Comparison of ENCODE assay signal across 8 cellular contexts in genomic region chr11:61007383-61007970, GRCh38. TPM values are rescaled to one million over a fixed set of nuclear protein-coding genes. Genes with fewer than 3 reads are reported as not detected.
DNase-seq lines count a peak whose midpoint lies in the region; ATAC-seq and TF ChIP-seq lines count a peak whose summit lies in the region.

No MANE protein-coding gene starts in this region.

- no peak overlapping the region for H3K27ac ChIP-seq in GM23338 (ENCODE audit: low read depth)
- H3K27ac ChIP-seq in skeletal muscle tissue (ENCODE audit: low read depth, low read length), result no peak overlapping the region

- H3K9me3 ChIP-seq in iPS-15b (ENCODE audit: control insufficient read depth, insufficient read depth, low read length) (no peaks in the 10 kb centered on the region), skeletal muscle tissue (ENCODE audit: control insufficient read depth in 3 of 3, low read length in 3 of 3) (no peaks in the 10 kb centered on the region), BE2C (no peaks in the 10 kb centered on the region)

- H3F3A ChIP-seq in GM23338 (replicated peaks; ENCODE audit: low read depth), result no peaks in the 10 kb centered on the region

- no peaks in the 10 kb centered on the region for H3K9me2 ChIP-seq in GM23338 (ENCODE audit: insufficient read depth)

- H3K27ac Mint-ChIP-seq in GM23338, result no peak overlapping the region
- peak overlapping the region; percentile 80 for H3K27ac Mint-ChIP-seq in activated CD4-positive, alpha-beta memory T cell treated with anti-CD3 and anti-CD28 coated beads for 36 hours

- peaks cover 70% of the 10 kb centered on the region for H3K27me3 Mint-ChIP-seq in GM23338 (ENCODE audit: insufficient read depth, low read depth, poor library complexity)
- H3K27me3 Mint-ChIP-seq in activated CD4-positive, alpha-beta memory T cell treated with anti-CD3 and anti-CD28 coated beads for 36 hours, result no peaks in the 10 kb centered on the region

- no peaks in the 10 kb centered on the region for H3K36me3 Mint-ChIP-seq in GM23338 (ENCODE audit: low read depth)
- peaks cover 82% of the 10 kb centered on the region for H3K36me3 Mint-ChIP-seq in activated CD4-positive, alpha-beta memory T cell treated with anti-CD3 and anti-CD28 coated beads for 36 hours

- H3K79me2 ChIP-seq in GM23338 (replicated peaks; ENCODE audit: insufficient read depth), result no peaks in the 10 kb centered on the region

- intact Hi-C loops in activated CD4-positive, alpha-beta memory T cell treated with anti-CD3 and anti-CD28 coated beads for 36 hours (cut with micrococcal nuclease), result no loop called here

- peaks cover 26% of the 10 kb centered on the region for H3K4me1 Mint-ChIP-seq in GM23338
- H3K4me1 Mint-ChIP-seq in activated CD4-positive, alpha-beta memory T cell treated with anti-CD3 and anti-CD28 coated beads for 36 hours (ENCODE audit: low read depth), result peaks cover 80% of the 10 kb centered on the region

- H3K36me3 ChIP-seq in GM23338 (ENCODE audit: insufficient read depth) (no peaks in the 10 kb centered on the region), iPS-15b (ENCODE audit: control insufficient read depth, insufficient read depth, low read length) (no peaks in the 10 kb centered on the region), skeletal muscle tissue (ENCODE audit: control insufficient read depth in 3 of 3, insufficient read depth in 3 of 3, low read length in 3 of 3) (no peaks in the 10 kb centered on the region), BE2C (no peaks in the 10 kb centered on the region)

- H3K4me3 Mint-ChIP-seq in GM23338, result peak overlapping the region; percentile 76
- peak overlapping the region; percentile 23 for H3K4me3 Mint-ChIP-seq in activated CD4-positive, alpha-beta memory T cell treated with anti-CD3 and anti-CD28 coated beads for 36 hours

- no peaks in the 10 kb centered on the region; the same call in 1 of the 2 replicates for H4K20me1 ChIP-seq in GM23338 (replicated peaks; ENCODE audit: insufficient read depth)

- H3K9ac ChIP-seq in iPS-15b (ENCODE audit: low read depth, low read length) (no peak overlapping the region), skeletal muscle tissue (ENCODE audit: low read depth in 1 of 3, low read length in 3 of 3) (no peak overlapping the region)

- TF ChIP-seq CTCF in GM23338 (conservative IDR thresholded peaks at IDR 0.05; ENCODE audit: low read depth in 2 of 2) (no peak), BE2C (IDR thresholded peaks at IDR 0.05; ENCODE audit: low read depth, low read length) (no peak)

- DNase-seq in GM23338 (ENCODE audit: low spot score) (peak; percentile 70), dedifferentiated amniotic fluid mesenchymal stem cell (ENCODE audit: extremely low spot score) (no peak), BE2C (no peak), MV-4-11 (lab: John Stamatoyannopoulos, UW) (no peak)
- no peak for DNase-seq in activated CD4-positive, alpha-beta memory T cell treated with anti-CD3 and anti-CD28 coated beads for 36 hours

- peak overlapping the region; percentile 97 for H2AFZ ChIP-seq in GM23338

- H3K4me1 ChIP-seq in GM23338 (ENCODE audit: insufficient read depth) (peaks cover 4% of the 10 kb centered on the region; the same call in 1 of the 2 replicates), iPS-15b (ENCODE audit: control insufficient read depth, insufficient read depth, low read length) (peaks cover 6% of the 10 kb centered on the region), skeletal muscle tissue (ENCODE audit: control insufficient read depth in 3 of 3, insufficient read depth in 3 of 3, low read length in 3 of 3) (peaks cover 8 to 20% (median 8%) of the 10 kb centered on the region in 3 donors), BE2C (no peaks in the 10 kb centered on the region)

- H3K9me3 Mint-ChIP-seq in GM23338, result no peaks in the 10 kb centered on the region; the same call in 2 of the 3 replicates
- no peaks in the 10 kb centered on the region for H3K9me3 Mint-ChIP-seq in activated CD4-positive, alpha-beta memory T cell treated with anti-CD3 and anti-CD28 coated beads for 36 hours

- H3K27me3 ChIP-seq in GM23338 (ENCODE audit: insufficient read depth) (peaks cover 80% of the 10 kb centered on the region), iPS-15b (ENCODE audit: control insufficient read depth, insufficient read depth, low read length) (peaks cover 72% of the 10 kb centered on the region), skeletal muscle tissue (ENCODE audit: control insufficient read depth in 3 of 3, insufficient read depth in 3 of 3, low read length in 3 of 3) (peaks cover 27 to 56% (median 35%) of the 10 kb centered on the region in 3 donors), BE2C (no peaks in the 10 kb centered on the region)

- H3K4me2 ChIP-seq in GM23338, result peak overlapping the region; percentile 89

- POLR2A ChIA-PET in activated CD4-positive, alpha-beta memory T cell treated with anti-CD3 and anti-CD28 coated beads for 36 hours (lab: Charles Lee), result interaction anchor here (0.9 to 5.3 kb wide), 4 partner anchors 11 to 104 kb away, joined by 4 to 44 read pairs (median 12); no protein-coding TSS in a partner anchor

- CTCF ChIA-PET in activated CD4-positive, alpha-beta memory T cell treated with anti-CD3 and anti-CD28 coated beads for 36 hours (lab: Charles Lee), result interaction anchor here (0.6 to 1.4 kb wide), 2 partner anchors 14 to 37 kb away, joined by 3 to 4 read pairs; no protein-coding TSS in a partner anchor

- H3K4me3 ChIP-seq in GM23338 (peak overlapping the region; percentile 59), iPS-15b (ENCODE audit: low read depth, low read length) (peak overlapping the region; percentile 45), skeletal muscle tissue (ENCODE audit: low read length in 3 of 3) (peak overlapping the region; percentile 20 to 54 (median 23)), BE2C (ENCODE audit: low read depth, low read length) (no peak overlapping the region)

- peak; percentile 34 for ATAC-seq in GM23338
- no peak for ATAC-seq in HG03469 (IDR thresholded peaks at IDR 0.05; ENCODE audit: unreplicated experiment)

TF ChIP-seq in GM23338, 12 proteins besides CTCF, POLR2A, EP300 and RAD21 (continues in another document):
- TF ChIP-seq POLR2AphosphoS5 (IDR thresholded peaks at IDR 0.05; ENCODE audit: low read depth) (no peak), ZNF331 (CRISPR knock-in tag; IDR thresholded peaks at IDR 0.05; ENCODE audit: low read depth) (no peak), NANOG (IDR thresholded peaks at IDR 0.05; ENCODE audit: borderline replicate concordance) (no peak), EZH2 (IDR thresholded peaks at IDR 0.05; ENCODE audit: low read depth, unreplicated experiment) (no peak), REST (IDR thresholded peaks at IDR 0.05; ENCODE audit: unreplicated experiment) (no peak), ETS1 (IDR thresholded peaks at IDR 0.05) (no peak), ZNF114 (CRISPR knock-in tag; IDR thresholded peaks at IDR 0.05) (no peak), JUNB (IDR thresholded peaks at IDR 0.05; ENCODE audit: unreplicated experiment) (no peak)

RNA-seq across cellular contexts. Expression of gene CD6, which starts 36.0 kb away (rescaled TPM):
- 0.49 and 1.9 TPM in 2 replicates for total RNA-seq in GM23338 (2014; rRNA removed; shearing (Covaris generic))
- polyA plus RNA-seq in GM23338 (2016; fragmentation: Nextera tagmentation; extraction: Ambion mirVana), result not detected in 2 replicates
- 100 to 1,000 TPM; 271 to 279 TPM for total RNA-seq in activated CD4-positive, alpha-beta memory T cell treated with anti-CD3 and anti-CD28 coated beads for 36 hours
- under 0.01 TPM for total RNA-seq in skeletal muscle tissue
- polyA plus RNA-seq in BE2C (2012; ENCODE audit: insufficient read depth, insufficient read length, low read depth), result not detected

RNA-seq across cellular contexts. Expression of gene SLC15A3, which starts 55.5 kb away (rescaled TPM):
- 15.8 and 18.9 TPM in 2 replicates for total RNA-seq in GM23338 (2014; rRNA removed; shearing (Covaris generic))
- polyA plus RNA-seq in GM23338 (2016; fragmentation: Nextera tagmentation; extraction: Ambion mirVana), result 14.2 and 16.7 TPM in 2 replicates
- total RNA-seq in activated CD4-positive, alpha-beta memory T cell treated with anti-CD3 and anti-CD28 coated beads for 36 hours, result 1 to 10 TPM; 1.3 to 1.8 TPM
- total RNA-seq in skeletal muscle tissue, result 16.7 TPM
- polyA plus RNA-seq in BE2C (2012; ENCODE audit: insufficient read depth, insufficient read length, low read depth), result not detected

Comparison
In these comparisons a context has a peak if more than half of its experiments do, and no peak if none do; other contexts are left out.
1. RNA of gene CD6, which starts 36.0 kb away (total RNA-seq): 271 to 279 TPM in activated CD4-positive, alpha-beta memory T cell treated with anti-CD3 and anti-CD28 coated beads for 36 hours; 0.49 to 1.9 TPM in GM23338 and under 0.01 TPM in skeletal muscle tissue (single experiment); every median in the first group is over 10 times any median in the second.